Comparison of ENCODE assay signal across 1 cellular context in the genomic region with DNA sequence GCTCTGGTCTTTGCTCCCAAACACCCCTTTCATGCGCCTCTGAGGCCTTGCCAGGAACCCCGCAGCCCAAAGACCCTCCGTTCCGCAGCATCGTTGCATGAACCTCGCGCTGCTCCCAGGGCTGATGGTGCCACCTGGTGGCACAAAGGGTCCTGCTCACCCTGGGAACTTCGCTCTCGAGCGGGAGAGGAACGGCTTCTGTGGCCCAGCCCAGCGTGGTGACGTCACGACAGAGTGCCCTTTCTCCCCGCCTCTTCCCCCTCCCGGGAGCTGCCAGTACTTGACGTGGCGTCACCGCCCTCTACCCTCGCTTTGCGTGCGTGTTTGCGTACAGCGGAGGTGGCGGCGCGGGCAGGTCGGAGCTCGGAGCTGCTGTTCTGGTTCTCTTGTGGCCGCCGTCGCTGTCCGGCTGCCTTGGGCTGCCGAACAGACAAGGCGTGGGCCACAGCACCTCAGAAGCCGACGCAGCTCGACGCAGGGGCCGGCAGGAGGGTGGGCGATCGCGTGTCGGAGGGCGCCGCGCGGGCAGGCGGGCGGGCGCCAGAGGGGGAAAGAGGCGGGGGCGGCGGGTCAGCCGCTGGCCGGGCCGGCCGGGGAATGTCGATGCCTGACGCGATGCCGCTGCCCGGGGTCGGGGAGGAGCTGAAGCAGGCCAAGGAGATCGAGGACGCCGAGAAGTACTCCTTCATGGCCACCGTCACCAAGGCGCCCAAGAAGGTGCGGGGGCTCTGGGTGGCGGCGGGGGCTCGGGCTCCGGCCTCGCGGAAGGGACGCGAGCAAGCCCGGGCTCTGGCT.
TF ChIP-seq lines count a peak whose summit lies in the region.

A gene (plus strand): TSS at position 310 of the 795 bp plus-strand sequence. CDS start 288 bp downstream, at position 598.

TF ChIP-seq in K562, 482 proteins besides CTCF, POLR2A, EP300 and RAD21 (continued from another document and continues in another):
- TF ChIP-seq, protein P1, sequence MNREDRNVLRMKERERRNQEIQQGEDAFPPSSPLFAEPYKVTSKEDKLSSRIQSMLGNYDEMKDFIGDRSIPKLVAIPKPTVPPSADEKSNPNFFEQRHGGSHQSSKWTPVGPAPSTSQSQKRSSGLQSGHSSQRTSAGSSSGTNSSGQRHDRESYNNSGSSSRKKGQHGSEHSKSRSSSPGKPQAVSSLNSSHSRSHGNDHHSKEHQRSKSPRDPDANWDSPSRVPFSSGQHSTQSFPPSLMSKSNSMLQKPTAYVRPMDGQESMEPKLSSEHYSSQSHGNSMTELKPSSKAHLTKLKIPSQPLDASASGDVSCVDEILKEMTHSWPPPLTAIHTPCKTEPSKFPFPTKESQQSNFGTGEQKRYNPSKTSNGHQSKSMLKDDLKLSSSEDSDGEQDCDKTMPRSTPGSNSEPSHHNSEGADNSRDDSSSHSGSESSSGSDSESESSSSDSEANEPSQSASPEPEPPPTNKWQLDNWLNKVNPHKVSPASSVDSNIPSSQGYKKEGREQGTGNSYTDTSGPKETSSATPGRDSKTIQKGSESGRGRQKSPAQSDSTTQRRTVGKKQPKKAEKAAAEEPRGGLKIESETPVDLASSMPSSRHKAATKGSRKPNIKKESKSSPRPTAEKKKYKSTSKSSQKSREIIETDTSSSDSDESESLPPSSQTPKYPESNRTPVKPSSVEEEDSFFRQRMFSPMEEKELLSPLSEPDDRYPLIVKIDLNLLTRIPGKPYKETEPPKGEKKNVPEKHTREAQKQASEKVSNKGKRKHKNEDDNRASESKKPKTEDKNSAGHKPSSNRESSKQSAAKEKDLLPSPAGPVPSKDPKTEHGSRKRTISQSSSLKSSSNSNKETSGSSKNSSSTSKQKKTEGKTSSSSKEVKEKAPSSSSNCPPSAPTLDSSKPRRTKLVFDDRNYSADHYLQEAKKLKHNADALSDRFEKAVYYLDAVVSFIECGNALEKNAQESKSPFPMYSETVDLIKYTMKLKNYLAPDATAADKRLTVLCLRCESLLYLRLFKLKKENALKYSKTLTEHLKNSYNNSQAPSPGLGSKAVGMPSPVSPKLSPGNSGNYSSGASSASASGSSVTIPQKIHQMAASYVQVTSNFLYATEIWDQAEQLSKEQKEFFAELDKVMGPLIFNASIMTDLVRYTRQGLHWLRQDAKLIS (CRISPR knock-in tag; IDR thresholded peaks at IDR 0.05) = peak; percentile 93
- TF ChIP-seq, protein P2, sequence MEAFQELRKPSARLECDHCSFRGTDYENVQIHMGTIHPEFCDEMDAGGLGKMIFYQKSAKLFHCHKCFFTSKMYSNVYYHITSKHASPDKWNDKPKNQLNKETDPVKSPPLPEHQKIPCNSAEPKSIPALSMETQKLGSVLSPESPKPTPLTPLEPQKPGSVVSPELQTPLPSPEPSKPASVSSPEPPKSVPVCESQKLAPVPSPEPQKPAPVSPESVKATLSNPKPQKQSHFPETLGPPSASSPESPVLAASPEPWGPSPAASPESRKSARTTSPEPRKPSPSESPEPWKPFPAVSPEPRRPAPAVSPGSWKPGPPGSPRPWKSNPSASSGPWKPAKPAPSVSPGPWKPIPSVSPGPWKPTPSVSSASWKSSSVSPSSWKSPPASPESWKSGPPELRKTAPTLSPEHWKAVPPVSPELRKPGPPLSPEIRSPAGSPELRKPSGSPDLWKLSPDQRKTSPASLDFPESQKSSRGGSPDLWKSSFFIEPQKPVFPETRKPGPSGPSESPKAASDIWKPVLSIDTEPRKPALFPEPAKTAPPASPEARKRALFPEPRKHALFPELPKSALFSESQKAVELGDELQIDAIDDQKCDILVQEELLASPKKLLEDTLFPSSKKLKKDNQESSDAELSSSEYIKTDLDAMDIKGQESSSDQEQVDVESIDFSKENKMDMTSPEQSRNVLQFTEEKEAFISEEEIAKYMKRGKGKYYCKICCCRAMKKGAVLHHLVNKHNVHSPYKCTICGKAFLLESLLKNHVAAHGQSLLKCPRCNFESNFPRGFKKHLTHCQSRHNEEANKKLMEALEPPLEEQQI (IDR thresholded peaks at IDR 0.05) = peak; percentile 13; the same call in 1 of the 2 replicates
- TF ChIP-seq, protein P3, sequence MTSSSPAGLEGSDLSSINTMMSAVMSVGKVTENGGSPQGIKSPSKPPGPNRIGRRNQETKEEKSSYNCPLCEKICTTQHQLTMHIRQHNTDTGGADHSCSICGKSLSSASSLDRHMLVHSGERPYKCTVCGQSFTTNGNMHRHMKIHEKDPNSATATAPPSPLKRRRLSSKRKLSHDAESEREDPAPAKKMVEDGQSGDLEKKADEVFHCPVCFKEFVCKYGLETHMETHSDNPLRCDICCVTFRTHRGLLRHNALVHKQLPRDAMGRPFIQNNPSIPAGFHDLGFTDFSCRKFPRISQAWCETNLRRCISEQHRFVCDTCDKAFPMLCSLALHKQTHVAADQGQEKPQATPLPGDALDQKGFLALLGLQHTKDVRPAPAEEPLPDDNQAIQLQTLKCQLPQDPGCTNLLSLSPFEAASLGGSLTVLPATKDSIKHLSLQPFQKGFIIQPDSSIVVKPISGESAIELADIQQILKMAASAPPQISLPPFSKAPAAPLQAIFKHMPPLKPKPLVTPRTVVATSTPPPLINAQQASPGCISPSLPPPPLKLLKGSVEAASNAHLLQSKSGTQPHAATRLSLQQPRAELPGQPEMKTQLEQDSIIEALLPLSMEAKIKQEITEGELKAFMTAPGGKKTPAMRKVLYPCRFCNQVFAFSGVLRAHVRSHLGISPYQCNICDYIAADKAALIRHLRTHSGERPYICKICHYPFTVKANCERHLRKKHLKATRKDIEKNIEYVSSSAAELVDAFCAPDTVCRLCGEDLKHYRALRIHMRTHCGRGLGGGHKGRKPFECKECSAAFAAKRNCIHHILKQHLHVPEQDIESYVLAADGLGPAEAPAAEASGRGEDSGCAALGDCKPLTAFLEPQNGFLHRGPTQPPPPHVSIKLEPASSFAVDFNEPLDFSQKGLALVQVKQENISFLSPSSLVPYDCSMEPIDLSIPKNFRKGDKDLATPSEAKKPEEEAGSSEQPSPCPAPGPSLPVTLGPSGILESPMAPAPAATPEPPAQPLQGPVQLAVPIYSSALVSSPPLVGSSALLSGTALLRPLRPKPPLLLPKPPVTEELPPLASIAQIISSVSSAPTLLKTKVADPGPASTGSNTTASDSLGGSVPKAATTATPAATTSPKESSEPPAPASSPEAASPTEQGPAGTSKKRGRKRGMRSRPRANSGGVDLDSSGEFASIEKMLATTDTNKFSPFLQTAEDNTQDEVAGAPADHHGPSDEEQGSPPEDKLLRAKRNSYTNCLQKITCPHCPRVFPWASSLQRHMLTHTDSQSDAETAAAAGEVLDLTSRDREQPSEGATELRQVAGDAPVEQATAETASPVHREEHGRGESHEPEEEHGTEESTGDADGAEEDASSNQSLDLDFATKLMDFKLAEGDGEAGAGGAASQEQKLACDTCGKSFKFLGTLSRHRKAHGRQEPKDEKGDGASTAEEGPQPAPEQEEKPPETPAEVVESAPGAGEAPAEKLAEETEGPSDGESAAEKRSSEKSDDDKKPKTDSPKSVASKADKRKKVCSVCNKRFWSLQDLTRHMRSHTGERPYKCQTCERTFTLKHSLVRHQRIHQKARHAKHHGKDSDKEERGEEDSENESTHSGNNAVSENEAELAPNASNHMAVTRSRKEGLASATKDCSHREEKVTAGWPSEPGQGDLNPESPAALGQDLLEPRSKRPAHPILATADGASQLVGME (CRISPR knock-in tag; IDR thresholded peaks at IDR 0.05) = peak; percentile 20
- TF ChIP-seq NR4A1 (CRISPR knock-in tag; IDR thresholded peaks at IDR 0.05) = peak; percentile 42; the same call in 1 of the 2 replicates
- TF ChIP-seq NR4A1 (tag; IDR thresholded peaks at IDR 0.05) = no peak
- TF ChIP-seq, protein P4, sequence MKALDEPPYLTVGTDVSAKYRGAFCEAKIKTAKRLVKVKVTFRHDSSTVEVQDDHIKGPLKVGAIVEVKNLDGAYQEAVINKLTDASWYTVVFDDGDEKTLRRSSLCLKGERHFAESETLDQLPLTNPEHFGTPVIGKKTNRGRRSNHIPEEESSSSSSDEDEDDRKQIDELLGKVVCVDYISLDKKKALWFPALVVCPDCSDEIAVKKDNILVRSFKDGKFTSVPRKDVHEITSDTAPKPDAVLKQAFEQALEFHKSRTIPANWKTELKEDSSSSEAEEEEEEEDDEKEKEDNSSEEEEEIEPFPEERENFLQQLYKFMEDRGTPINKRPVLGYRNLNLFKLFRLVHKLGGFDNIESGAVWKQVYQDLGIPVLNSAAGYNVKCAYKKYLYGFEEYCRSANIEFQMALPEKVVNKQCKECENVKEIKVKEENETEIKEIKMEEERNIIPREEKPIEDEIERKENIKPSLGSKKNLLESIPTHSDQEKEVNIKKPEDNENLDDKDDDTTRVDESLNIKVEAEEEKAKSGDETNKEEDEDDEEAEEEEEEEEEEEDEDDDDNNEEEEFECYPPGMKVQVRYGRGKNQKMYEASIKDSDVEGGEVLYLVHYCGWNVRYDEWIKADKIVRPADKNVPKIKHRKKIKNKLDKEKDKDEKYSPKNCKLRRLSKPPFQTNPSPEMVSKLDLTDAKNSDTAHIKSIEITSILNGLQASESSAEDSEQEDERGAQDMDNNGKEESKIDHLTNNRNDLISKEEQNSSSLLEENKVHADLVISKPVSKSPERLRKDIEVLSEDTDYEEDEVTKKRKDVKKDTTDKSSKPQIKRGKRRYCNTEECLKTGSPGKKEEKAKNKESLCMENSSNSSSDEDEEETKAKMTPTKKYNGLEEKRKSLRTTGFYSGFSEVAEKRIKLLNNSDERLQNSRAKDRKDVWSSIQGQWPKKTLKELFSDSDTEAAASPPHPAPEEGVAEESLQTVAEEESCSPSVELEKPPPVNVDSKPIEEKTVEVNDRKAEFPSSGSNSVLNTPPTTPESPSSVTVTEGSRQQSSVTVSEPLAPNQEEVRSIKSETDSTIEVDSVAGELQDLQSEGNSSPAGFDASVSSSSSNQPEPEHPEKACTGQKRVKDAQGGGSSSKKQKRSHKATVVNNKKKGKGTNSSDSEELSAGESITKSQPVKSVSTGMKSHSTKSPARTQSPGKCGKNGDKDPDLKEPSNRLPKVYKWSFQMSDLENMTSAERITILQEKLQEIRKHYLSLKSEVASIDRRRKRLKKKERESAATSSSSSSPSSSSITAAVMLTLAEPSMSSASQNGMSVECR (CRISPR knock-in tag; IDR thresholded peaks at IDR 0.05) = peak; percentile 83
- no peak for TF ChIP-seq ZNF311 (CRISPR knock-in tag; IDR thresholded peaks at IDR 0.05)
- TF ChIP-seq HCFC1 (IDR thresholded peaks at IDR 0.05; ENCODE audit: low read depth, low read length) = peak; percentile 90
- peak; percentile 87 for TF ChIP-seq POLR2AphosphoS5 (IDR thresholded peaks at IDR 0.05; ENCODE audit: control insufficient read depth, insufficient read depth, low read depth, low read length)
- peak; percentile 94 for TF ChIP-seq XRCC5 (IDR thresholded peaks at IDR 0.05; ENCODE audit: low read depth, low read length)
- TF ChIP-seq, protein P5, sequence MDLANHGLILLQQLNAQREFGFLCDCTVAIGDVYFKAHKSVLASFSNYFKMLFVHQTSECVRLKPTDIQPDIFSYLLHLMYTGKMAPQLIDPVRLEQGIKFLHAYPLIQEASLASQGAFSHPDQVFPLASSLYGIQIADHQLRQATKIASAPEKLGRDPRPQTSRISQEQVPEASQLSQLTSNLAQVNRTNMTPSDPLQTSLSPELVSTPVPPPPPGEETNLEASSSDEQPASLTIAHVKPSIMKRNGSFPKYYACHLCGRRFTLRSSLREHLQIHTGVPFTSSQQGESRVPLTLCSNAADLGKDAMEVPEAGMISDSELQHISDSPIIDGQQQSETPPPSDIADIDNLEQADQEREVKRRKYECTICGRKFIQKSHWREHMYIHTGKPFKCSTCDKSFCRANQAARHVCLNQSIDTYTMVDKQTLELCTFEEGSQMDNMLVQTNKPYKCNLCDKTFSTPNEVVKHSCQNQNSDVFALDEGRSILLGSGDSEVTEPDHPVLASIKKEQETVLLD (IDR thresholded peaks at IDR 0.05) = peak; percentile 100
- TF ChIP-seq, protein P6, sequence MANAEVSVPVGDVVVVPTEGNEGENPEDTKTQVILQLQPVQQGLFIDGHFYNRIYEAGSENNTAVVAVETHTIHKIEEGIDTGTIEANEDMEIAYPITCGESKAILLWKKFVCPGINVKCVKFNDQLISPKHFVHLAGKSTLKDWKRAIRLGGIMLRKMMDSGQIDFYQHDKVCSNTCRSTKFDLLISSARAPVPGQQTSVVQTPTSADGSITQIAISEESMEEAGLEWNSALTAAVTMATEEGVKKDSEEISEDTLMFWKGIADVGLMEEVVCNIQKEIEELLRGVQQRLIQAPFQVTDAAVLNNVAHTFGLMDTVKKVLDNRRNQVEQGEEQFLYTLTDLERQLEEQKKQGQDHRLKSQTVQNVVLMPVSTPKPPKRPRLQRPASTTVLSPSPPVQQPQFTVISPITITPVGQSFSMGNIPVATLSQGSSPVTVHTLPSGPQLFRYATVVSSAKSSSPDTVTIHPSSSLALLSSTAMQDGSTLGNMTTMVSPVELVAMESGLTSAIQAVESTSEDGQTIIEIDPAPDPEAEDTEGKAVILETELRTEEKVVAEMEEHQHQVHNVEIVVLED (CRISPR knock-in tag; IDR thresholded peaks at IDR 0.05) = peak; percentile 100
- TF ChIP-seq POU5F1 (IDR thresholded peaks at IDR 0.05; ENCODE audit: borderline replicate concordance, low read depth, low read length, partially characterized antibody) = peak; percentile 13
- TF ChIP-seq SMAD4 (CRISPR knock-in tag; conservative IDR thresholded peaks at IDR 0.05) = peak; percentile 65
- peak; percentile 54; the same call in 1 of the 2 replicates for TF ChIP-seq POLR2AphosphoS2 (IDR thresholded peaks at IDR 0.05; ENCODE audit: low read length)
- TF ChIP-seq, protein P7, sequence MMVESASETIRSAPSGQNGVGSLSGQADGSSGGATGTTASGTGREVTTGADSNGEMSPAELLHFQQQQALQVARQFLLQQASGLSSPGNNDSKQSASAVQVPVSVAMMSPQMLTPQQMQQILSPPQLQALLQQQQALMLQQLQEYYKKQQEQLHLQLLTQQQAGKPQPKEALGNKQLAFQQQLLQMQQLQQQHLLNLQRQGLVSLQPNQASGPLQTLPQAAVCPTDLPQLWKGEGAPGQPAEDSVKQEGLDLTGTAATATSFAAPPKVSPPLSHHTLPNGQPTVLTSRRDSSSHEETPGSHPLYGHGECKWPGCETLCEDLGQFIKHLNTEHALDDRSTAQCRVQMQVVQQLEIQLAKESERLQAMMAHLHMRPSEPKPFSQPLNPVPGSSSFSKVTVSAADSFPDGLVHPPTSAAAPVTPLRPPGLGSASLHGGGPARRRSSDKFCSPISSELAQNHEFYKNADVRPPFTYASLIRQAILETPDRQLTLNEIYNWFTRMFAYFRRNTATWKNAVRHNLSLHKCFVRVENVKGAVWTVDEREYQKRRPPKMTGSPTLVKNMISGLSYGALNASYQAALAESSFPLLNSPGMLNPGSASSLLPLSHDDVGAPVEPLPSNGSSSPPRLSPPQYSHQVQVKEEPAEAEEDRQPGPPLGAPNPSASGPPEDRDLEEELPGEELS (CRISPR knock-in tag; IDR thresholded peaks at IDR 0.05; ENCODE audit: borderline replicate concordance) = peak; percentile 92; the same call in 1 of the 2 replicates
- peak; percentile 31; the same call in 1 of the 2 replicates for TF ChIP-seq ZSCAN32 (CRISPR knock-in tag; IDR thresholded peaks at IDR 0.05)
- TF ChIP-seq CBX5 (IDR thresholded peaks at IDR 0.05; ENCODE audit: borderline replicate concordance, low read depth) = peak; percentile 59
- TF ChIP-seq, protein P8, sequence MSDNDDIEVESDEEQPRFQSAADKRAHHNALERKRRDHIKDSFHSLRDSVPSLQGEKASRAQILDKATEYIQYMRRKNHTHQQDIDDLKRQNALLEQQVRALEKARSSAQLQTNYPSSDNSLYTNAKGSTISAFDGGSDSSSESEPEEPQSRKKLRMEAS (CRISPR knock-in tag; IDR thresholded peaks at IDR 0.05) = peak; percentile 91
- no peak for TF ChIP-seq ZC3H8 (IDR thresholded peaks at IDR 0.05)
- TF ChIP-seq, protein P9, sequence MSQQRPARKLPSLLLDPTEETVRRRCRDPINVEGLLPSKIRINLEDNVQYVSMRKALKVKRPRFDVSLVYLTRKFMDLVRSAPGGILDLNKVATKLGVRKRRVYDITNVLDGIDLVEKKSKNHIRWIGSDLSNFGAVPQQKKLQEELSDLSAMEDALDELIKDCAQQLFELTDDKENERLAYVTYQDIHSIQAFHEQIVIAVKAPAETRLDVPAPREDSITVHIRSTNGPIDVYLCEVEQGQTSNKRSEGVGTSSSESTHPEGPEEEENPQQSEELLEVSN (IDR thresholded peaks at IDR 0.05; ENCODE audit: borderline replicate concordance in 1 of 2, extremely low read depth in 1 of 2, insufficient read depth in 1 of 2, insufficient read length in 1 of 2, low read depth in 1 of 2, low read length in 1 of 2, poor library complexity in 1 of 2, severe bottlenecking in 1 of 2) = peak; percentile 71 to 83
